In the genomic region with DNA sequence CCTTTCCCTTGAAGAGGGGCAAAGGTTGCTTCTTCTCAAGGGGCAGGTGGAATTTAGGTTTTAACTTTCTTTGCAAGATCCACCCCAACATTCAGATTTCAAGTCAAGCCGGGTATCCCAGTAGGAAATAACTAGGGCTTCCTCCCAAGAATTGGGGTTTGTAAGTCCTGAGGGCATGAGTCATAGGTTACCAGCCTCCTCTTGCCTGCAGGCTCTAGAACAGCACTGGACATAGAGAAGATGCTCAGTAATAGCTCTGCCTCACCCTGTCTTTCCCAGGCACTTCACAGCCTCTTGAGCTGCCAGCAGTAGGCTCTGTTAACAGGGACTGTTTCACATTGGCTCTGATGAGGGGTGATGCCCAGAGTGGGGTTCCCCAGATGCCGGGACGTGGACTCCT, we compare ENCODE assay signal across 30 cellular contexts. TPM values are rescaled to one million over a fixed set of nuclear protein-coding genes. Genes with fewer than 3 reads are reported as not detected.
A peak's percentile ranks its signal among the peaks of the same experiment; 100 is the strongest.
DNase-seq lines count a peak whose midpoint lies in the region; ATAC-seq and TF ChIP-seq lines count a peak whose summit lies in the region.
"Had no signal": no experiment of that assay in that cellular context is flagged by ENCODE, and none has a peak within 500 bp of the region (broad histone marks: within the 10 kb centered on the region; RNA-seq: fewer than 3 reads in every experiment).

No MANE protein-coding gene starts in this region.

- no peaks in the 10 kb centered on the region for H3K9me2 ChIP-seq in GM23248 (ENCODE audit: insufficient read depth)

- H3K9me3 Mint-ChIP-seq in activated CD4-positive, alpha-beta memory T cell treated with anti-CD3 and anti-CD28 coated beads for 36 hours, result no peaks in the 10 kb centered on the region
- H3K9me3 Mint-ChIP-seq: activated CD8-positive, alpha-beta T cell treated with anti-CD3 and anti-CD28 coated beads for 36 hours; CD4-positive, alpha-beta memory T cell; mesothelial cell of epicardium; natural killer cell had no signal

- H2AFZ ChIP-seq in GM23248, result no peak overlapping the region

- H3K4me3 ChIP-seq in GM23248 (no peak overlapping the region), HAP-1 (no peak overlapping the region)
- H3K4me3 ChIP-seq: esophagus muscularis mucosa, ovary, right atrium auricular region, stomach, upper lobe of left lung had no signal

- H3K27me3 ChIP-seq in GM23248 (replicated peaks; ENCODE audit: insufficient read depth) (no peaks in the 10 kb centered on the region; the same call in 1 of the 2 replicates), HAP-1 (ENCODE audit: low read depth) (peaks cover 7% of the 10 kb centered on the region; the same call in 1 of the 2 replicates)
- H3K27me3 ChIP-seq: ovary, right atrium auricular region, upper lobe of left lung had no signal

- no peak for ATAC-seq in GM18519 (IDR thresholded peaks at IDR 0.05; ENCODE audit: low FRiP score, unreplicated experiment)
- ATAC-seq: activated CD8-positive, alpha-beta T cell treated with anti-CD3 and anti-CD28 coated beads for 36 hours; natural killer cell; SK-N-SH treated with all-trans-retinoic acid at 6 μM for 48 hours had no signal

- H3K4me3 Mint-ChIP-seq in activated CD4-positive, alpha-beta memory T cell treated with anti-CD3 and anti-CD28 coated beads for 36 hours, result no peak overlapping the region
- H3K4me3 Mint-ChIP-seq: activated CD8-positive, alpha-beta T cell treated with anti-CD3 and anti-CD28 coated beads for 36 hours; brain; CD4-positive, alpha-beta memory T cell; mesothelial cell of epicardium; natural killer cell had no signal

- H3K4me1 ChIP-seq in GM23248 (ENCODE audit: insufficient read depth) (peaks cover 6% of the 10 kb centered on the region; the same call in 1 of the 2 replicates), HAP-1 (no peaks in the 10 kb centered on the region)
- H3K4me1 ChIP-seq: esophagus muscularis mucosa, right atrium auricular region, stomach had no signal

- POLR2A ChIA-PET in RWPE1 (lab: Yijun Ruan, JAX; ENCODE audit: low non-redundant PET), result no interaction called here
- POLR2A ChIA-PET in activated CD4-positive, alpha-beta memory T cell treated with anti-CD3 and anti-CD28 coated beads for 36 hours (lab: Charles Lee), result no interaction called here

- no peaks in the 10 kb centered on the region for H3K27me3 Mint-ChIP-seq in activated CD4-positive, alpha-beta memory T cell treated with anti-CD3 and anti-CD28 coated beads for 36 hours
- H3K27me3 Mint-ChIP-seq: activated CD8-positive, alpha-beta T cell treated with anti-CD3 and anti-CD28 coated beads for 36 hours; CD4-positive, alpha-beta memory T cell had no signal

- CTCF ChIA-PET in RWPE1 (lab: Yijun Ruan, JAX), result no interaction called here
- CTCF ChIA-PET in activated CD4-positive, alpha-beta memory T cell treated with anti-CD3 and anti-CD28 coated beads for 36 hours (lab: Charles Lee), result no interaction called here

- H3K79me2 ChIP-seq in GM23248 (ENCODE audit: insufficient read depth), result no peaks in the 10 kb centered on the region

- no peak for TF ChIP-seq CTCF in RWPE1 (conservative IDR thresholded peaks at IDR 0.05; ENCODE audit: low read depth)

- H3K9me3 ChIP-seq in GM23248 (ENCODE audit: low read depth) (no peaks in the 10 kb centered on the region), HAP-1 (no peaks in the 10 kb centered on the region)
- H3K9me3 ChIP-seq: esophagus muscularis mucosa, ovary, right atrium auricular region, stomach, upper lobe of left lung had no signal

- H3K4me1 Mint-ChIP-seq in activated CD4-positive, alpha-beta memory T cell treated with anti-CD3 and anti-CD28 coated beads for 36 hours (ENCODE audit: low read depth), result no peaks in the 10 kb centered on the region
- H3K4me1 Mint-ChIP-seq: natural killer cell had no signal

- in situ Hi-C loops in GM23248 (cut with MboI), result loop anchor here (10.0 kb wide), 1 partner anchor 109 kb away; no protein-coding TSS in a partner anchor
- in situ Hi-C loops in HAP-1 (cut with MboI; ENCODE audit: low sequenced_read_pairs), result loop anchor here (25.0 kb wide), 1 partner anchor 116 kb away; no protein-coding TSS in a partner anchor

- H3K4me2 ChIP-seq in GM23248 (ENCODE audit: unreplicated experiment), result no peak overlapping the region

- H3K36me3 ChIP-seq in GM23248 (ENCODE audit: low read depth), result no peaks in the 10 kb centered on the region
- no peaks in the 10 kb centered on the region for H3K36me3 ChIP-seq in HAP-1 (replicated peaks)
- H3K36me3 ChIP-seq: esophagus muscularis mucosa, ovary, right atrium auricular region, stomach, upper lobe of left lung had no signal

- no peaks in the 10 kb centered on the region for H3F3A ChIP-seq in GM23248 (ENCODE audit: insufficient read depth)

- H3K36me3 Mint-ChIP-seq in activated CD4-positive, alpha-beta memory T cell treated with anti-CD3 and anti-CD28 coated beads for 36 hours, result no peaks in the 10 kb centered on the region
- H3K36me3 Mint-ChIP-seq: brain; CD4-positive, alpha-beta memory T cell; mesothelial cell of epicardium; natural killer cell had no signal

- WGBS in GM23248 (ENCODE audit: low coverage in 1 of 2, low lambda C conversion rate in 2 of 2, missing lambda C conversion rate in 2 of 2), 2 experiments, result 63 to 75% methylated on average over 3 of the region's 3 CpGs

- H4K20me1 ChIP-seq in GM23248 (ENCODE audit: insufficient read depth), result no peaks in the 10 kb centered on the region

- DNase-seq in AG08396 (ENCODE audit: low spot score), result peak; percentile 46
- DNase-seq in GM23248, result peak; percentile 80
- DNase-seq in RWPE1 (ENCODE audit: low spot score), result peak; percentile 53
- DNase-seq in islet precursor cell, result peak; percentile 51
- no peak for DNase-seq in activated CD4-positive, alpha-beta memory T cell treated with anti-CD3 and anti-CD28 coated beads for 36 hours
- DNase-seq in stimulated activated naive CD4-positive, alpha-beta T cell (lab: John Stamatoyannopoulos, UW), result no peak
- DNase-seq in HAP-1 (ENCODE audit: low spot score in 2 of 2), result no peak
- DNase-seq: activated CD4-positive, CD25-positive, alpha-beta regulatory T cell; activated CD8-positive, alpha-beta T cell treated with anti-CD3 and anti-CD28 coated beads for 36 hours; activated gamma-delta T cell; activated T-cell treated with anti-CD3 and anti-CD28 coated beads for 4 hours; CD4-positive, alpha-beta memory T cell; DMS153; effector memory CD4-positive, alpha-beta T cell; MM.1S; natural killer cell; NCI-H146; NCI-H524 treated with DMSO at 0.1 percent for 48 hours; ovary; stomach; T1000; upper lobe of left lung had no signal

- no peak overlapping the region for H3K27ac ChIP-seq in GM23248
- H3K27ac ChIP-seq in RWPE1, result no peak overlapping the region
- H3K27ac ChIP-seq: esophagus muscularis mucosa, HL-60, ovary, right atrium auricular region, stomach, upper lobe of left lung had no signal

- H3K27ac Mint-ChIP-seq in activated CD4-positive, alpha-beta memory T cell treated with anti-CD3 and anti-CD28 coated beads for 36 hours, result no peak overlapping the region
- H3K27ac Mint-ChIP-seq: activated CD8-positive, alpha-beta T cell treated with anti-CD3 and anti-CD28 coated beads for 36 hours; brain; CD4-positive, alpha-beta memory T cell; mesothelial cell of epicardium; natural killer cell had no signal

- intact Hi-C loops in activated CD4-positive, alpha-beta memory T cell treated with anti-CD3 and anti-CD28 coated beads for 36 hours (cut with micrococcal nuclease), result no loop called here

- H3K9ac ChIP-seq in GM23248, result no peak overlapping the region

RNA-seq across cellular contexts. Expression of gene ZFP90, which starts 35.8 kb away (rescaled TPM):
- 20.6 and 52.4 TPM in 2 replicates for total RNA-seq in GM23248 (2014; rRNA removed; shearing (Covaris generic))
- 11.9 and 15.6 TPM in 2 replicates for polyA plus RNA-seq in GM23248 (2016; fragmentation: Nextera tagmentation; extraction: Ambion mirVana)
- 10 to 100 TPM; 36.6 to 40.2 TPM for total RNA-seq in activated CD4-positive, alpha-beta memory T cell treated with anti-CD3 and anti-CD28 coated beads for 36 hours

RNA-seq across cellular contexts. Expression of gene SMPD3, which starts 55.0 kb away (rescaled TPM):
- total RNA-seq in GM23248 (2014; rRNA removed; shearing (Covaris generic)), result 0.32 TPM in 1 of 2 replicates, not detected in the other
- polyA plus RNA-seq in GM23248 (2016; fragmentation: Nextera tagmentation; extraction: Ambion mirVana), result 0.24 and 0.32 TPM in 2 replicates
- under 1 TPM; 0.07 to 0.12 TPM for total RNA-seq in activated CD4-positive, alpha-beta memory T cell treated with anti-CD3 and anti-CD28 coated beads for 36 hours
- total RNA-seq: glomerular endothelial cell had no signal

Comparison
In these comparisons a context has a peak if more than half of its experiments do, and no peak if none do; other contexts are left out.
1. DNase-seq: peak in AG08396 (single experiment), GM23248 (single experiment), RWPE1 (single experiment) and islet precursor cell (single experiment); none in activated CD4-positive, alpha-beta memory T cell treated with anti-CD3 and anti-CD28 coated beads for 36 hours (single experiment), stimulated activated naive CD4-positive, alpha-beta T cell (0 of 6) and HAP-1 (0 of 2).